In the genomic region with DNA sequence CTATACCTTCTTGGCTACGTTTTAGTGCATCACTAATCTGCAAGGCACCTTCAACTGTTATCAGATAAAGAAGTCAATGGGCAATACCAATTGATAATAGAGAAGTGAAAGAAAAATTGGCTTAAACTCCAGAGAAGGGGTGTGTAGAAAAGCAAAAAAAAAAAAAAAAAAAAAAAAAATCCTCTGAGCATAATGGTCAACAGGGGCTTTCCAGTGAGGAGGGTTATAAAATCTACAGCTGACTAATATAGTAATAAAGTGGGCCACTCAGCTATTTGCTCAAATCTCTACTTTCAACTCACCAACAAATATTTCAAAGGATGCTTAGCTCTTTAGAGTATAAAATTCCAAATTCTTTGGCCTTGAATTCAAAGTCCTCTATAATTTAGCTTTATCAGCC, we compare ENCODE assay signal across 32 cellular contexts.
"Had no signal": no experiment of that assay in that cellular context is flagged by ENCODE, and none has a peak within 500 bp of the region (broad histone marks: within the 10 kb centered on the region; RNA-seq: fewer than 3 reads in every experiment).

No MANE protein-coding gene starts in this region.

- H3K9me3 ChIP-seq: adrenal gland, body of pancreas, colonic mucosa, esophagus squamous epithelium had no signal

- FAIRE-seq: endometrium, endothelial cell of umbilical vein had no signal

- H3K27ac ChIP-seq: adrenal gland, body of pancreas, colonic mucosa, epithelial cell of prostate, esophagus squamous epithelium, WERI-Rb-1 had no signal

- DNase-seq: activated B cell treated with CpG ODN at 0.5 μM for 24 hours; activated CD4-positive, alpha-beta T cell treated with anti-CD3 and anti-CD28 coated beads for 48 hours; activated CD4-positive, alpha-beta T cell treated with anti-CD3 and anti-CD28 coated beads, Interleukin-2, amount 50 U/mL, for 1 hour; activated CD4-positive, alpha-beta T cell treated with anti-CD3 and anti-CD28 coated beads, Interleukin-2, amount 50 U/mL, for 48 hours; activated CD8-positive, alpha-beta memory T cell treated with anti-CD3 and anti-CD28 coated beads for 24 hours; activated CD8-positive, alpha-beta T cell treated with anti-CD3 and anti-CD28 coated beads for 36 hours; activated effector memory CD4-positive, alpha-beta T cell treated with Interleukin-2 at 50 U/mL for 16 hours; activated naive CD4-positive, alpha-beta T cell treated with anti-CD3 and anti-CD28 coated beads for 36 hours; activated naive CD8-positive, alpha-beta T cell treated with anti-CD3 and anti-CD28 coated beads for 36 hours; activated naive CD8-positive, alpha-beta T cell treated with anti-CD3 and anti-CD28 coated beads, Interleukin-2, amount 50 U/mL, for 24 hours; activated T-cell treated with anti-CD3 and anti-CD28 coated beads, Interleukin-2, amount 50 U/mL, for 4 hours; adrenal gland; amygdala; aorta; body of pancreas; central memory CD4-positive, alpha-beta T cell; cerebellar nuclear complex; colonic mucosa; effector CD8-positive, alpha-beta T cell; esophagus squamous epithelium; foreskin melanocyte; head of caudate nucleus; T-helper 17 cell; T1000; WERI-Rb-1 had no signal

- H3K4me1 ChIP-seq: body of pancreas, colonic mucosa had no signal

- H3K36me3 Mint-ChIP-seq: activated naive CD4-positive, alpha-beta T cell treated with anti-CD3 and anti-CD28 coated beads, Interleukin-2, amount 50 U/mL, for 24 hours; activated naive CD8-positive, alpha-beta T cell treated with anti-CD3 and anti-CD28 coated beads for 36 hours had no signal

- H3K36me3 ChIP-seq: adrenal gland, WERI-Rb-1 had no signal

- H3K4me3 Mint-ChIP-seq: activated B cell treated with CpG ODN at 0.5 μM for 24 hours; activated CD8-positive, alpha-beta T cell treated with anti-CD3 and anti-CD28 coated beads for 36 hours; activated naive CD4-positive, alpha-beta T cell treated with anti-CD3 and anti-CD28 coated beads for 36 hours; activated naive CD4-positive, alpha-beta T cell treated with anti-CD3 and anti-CD28 coated beads, Interleukin-2, amount 50 U/mL, for 24 hours; activated naive CD8-positive, alpha-beta T cell treated with anti-CD3 and anti-CD28 coated beads for 36 hours; activated naive CD8-positive, alpha-beta T cell treated with anti-CD3 and anti-CD28 coated beads, Interleukin-2, amount 50 U/mL, for 24 hours; activated T-cell treated with anti-CD3 and anti-CD28 coated beads, Interleukin-2, amount 50 U/mL, for 4 hours; activated T-helper 17 cell treated with anti-CD3 and anti-CD28 coated beads, Interleukin-2, amount 50 U/mL, for 72 hours; T-helper 17 cell; T-helper 2 cell treated with Interferon-gamma antibody and Interleukin-4, amounts not matched to agents 5 μg/mL and 100 μg/mL, for 36 hours had no signal

- H3K4me1 Mint-ChIP-seq: activated B cell treated with CpG ODN at 0.5 μM for 24 hours; activated naive CD4-positive, alpha-beta T cell treated with anti-CD3 and anti-CD28 coated beads, Interleukin-2, amount 50 U/mL, for 24 hours; activated naive CD8-positive, alpha-beta T cell treated with anti-CD3 and anti-CD28 coated beads for 36 hours; activated naive CD8-positive, alpha-beta T cell treated with anti-CD3 and anti-CD28 coated beads, Interleukin-2, amount 50 U/mL, for 24 hours; activated T-helper 17 cell treated with anti-CD3 and anti-CD28 coated beads, Interleukin-2, amount 50 U/mL, for 72 hours had no signal

- H3K9me3 Mint-ChIP-seq: activated B cell treated with CpG ODN at 0.5 μM for 24 hours; activated CD8-positive, alpha-beta T cell treated with anti-CD3 and anti-CD28 coated beads for 36 hours; activated naive CD4-positive, alpha-beta T cell treated with anti-CD3 and anti-CD28 coated beads for 36 hours; activated naive CD4-positive, alpha-beta T cell treated with anti-CD3 and anti-CD28 coated beads, Interleukin-2, amount 50 U/mL, for 24 hours; activated naive CD8-positive, alpha-beta T cell treated with anti-CD3 and anti-CD28 coated beads for 36 hours; activated naive CD8-positive, alpha-beta T cell treated with anti-CD3 and anti-CD28 coated beads, Interleukin-2, amount 50 U/mL, for 24 hours; activated T-cell treated with anti-CD3 and anti-CD28 coated beads, Interleukin-2, amount 50 U/mL, for 4 hours; activated T-helper 17 cell treated with anti-CD3 and anti-CD28 coated beads, Interleukin-2, amount 50 U/mL, for 72 hours; T-helper 2 cell treated with Interferon-gamma antibody and Interleukin-4, amounts not matched to agents 5 μg/mL and 100 μg/mL, for 36 hours had no signal

- H3K4me3 ChIP-seq: adrenal gland, body of pancreas, colonic mucosa, esophagus squamous epithelium had no signal

- ATAC-seq: activated CD4-positive, CD25-positive, alpha-beta regulatory T cell treated with anti-CD3 and anti-CD28 coated beads, Interleukin-2, amount 50 U/mL, for 24 hours; activated CD8-positive, alpha-beta T cell treated with anti-CD3 and anti-CD28 coated beads for 36 hours; activated naive CD8-positive, alpha-beta T cell treated with anti-CD3 and anti-CD28 coated beads, Interleukin-2, amount 50 U/mL, for 24 hours; activated T-cell treated with anti-CD3 and anti-CD28 coated beads, Interleukin-2, amount 50 U/mL, for 4 hours; activated T-helper 17 cell treated with anti-CD3 and anti-CD28 coated beads, Interleukin-2, amount 50 U/mL, for 72 hours; body of pancreas; T-helper 17 cell had no signal

- H3K27me3 Mint-ChIP-seq: activated CD8-positive, alpha-beta T cell treated with anti-CD3 and anti-CD28 coated beads for 36 hours; activated naive CD4-positive, alpha-beta T cell treated with anti-CD3 and anti-CD28 coated beads, Interleukin-2, amount 50 U/mL, for 24 hours; activated naive CD8-positive, alpha-beta T cell treated with anti-CD3 and anti-CD28 coated beads for 36 hours; activated naive CD8-positive, alpha-beta T cell treated with anti-CD3 and anti-CD28 coated beads, Interleukin-2, amount 50 U/mL, for 24 hours; activated T-helper 17 cell treated with anti-CD3 and anti-CD28 coated beads, Interleukin-2, amount 50 U/mL, for 72 hours had no signal

- H3K27ac Mint-ChIP-seq: activated B cell treated with CpG ODN at 0.5 μM for 24 hours; activated CD8-positive, alpha-beta T cell treated with anti-CD3 and anti-CD28 coated beads for 36 hours; activated naive CD4-positive, alpha-beta T cell treated with anti-CD3 and anti-CD28 coated beads for 36 hours; activated naive CD4-positive, alpha-beta T cell treated with anti-CD3 and anti-CD28 coated beads, Interleukin-2, amount 50 U/mL, for 24 hours; activated naive CD8-positive, alpha-beta T cell treated with anti-CD3 and anti-CD28 coated beads for 36 hours; activated naive CD8-positive, alpha-beta T cell treated with anti-CD3 and anti-CD28 coated beads, Interleukin-2, amount 50 U/mL, for 24 hours; activated T-helper 17 cell treated with anti-CD3 and anti-CD28 coated beads, Interleukin-2, amount 50 U/mL, for 72 hours; T-helper 17 cell; T-helper 2 cell treated with Interferon-gamma antibody and Interleukin-4, amounts not matched to agents 5 μg/mL and 100 μg/mL, for 36 hours had no signal
